Comparison of ENCODE assay signal across 9 cellular contexts in genomic region chr12:109137055-109137454, GRCh38.
"Had no signal": no experiment of that assay in that cellular context is flagged by ENCODE, and none has a peak within 500 bp of the region (broad histone marks: within the 10 kb centered on the region; RNA-seq: fewer than 3 reads in every experiment).

No MANE protein-coding gene starts in this region.

- H3K9me3 ChIP-seq: upper lobe of left lung had no signal

- H3K36me3 ChIP-seq: upper lobe of left lung had no signal

- ATAC-seq: naive thymus-derived CD4-positive, alpha-beta T cell had no signal

- H3K27ac ChIP-seq: upper lobe of left lung had no signal

- H3K4me3 ChIP-seq: lung, upper lobe of left lung had no signal

- DNase-seq: activated CD4-positive, CD25-positive, alpha-beta regulatory T cell; activated naive CD4-positive, alpha-beta T cell treated with anti-CD3 and anti-CD28 coated beads, Interleukin-2, amount 50 U/mL, for 16 hours; activated T-cell treated with anti-CD3 and anti-CD28 coated beads, Interleukin-2, amount 50 U/mL, for 1 hour; hippocampal formation; kidney glomerular epithelial cell; naive thymus-derived CD4-positive, alpha-beta T cell; posterior cingulate gyrus; upper lobe of left lung had no signal

- H3K27me3 ChIP-seq: upper lobe of left lung had no signal
